In genomic region chr5:55344392-55344992, GRCh38 we compare ENCODE assay signal across 1 cellular context.
TF ChIP-seq lines count a peak whose summit lies in the region.

No MANE protein-coding gene starts in this region.

TF ChIP-seq in GM12878, 131 proteins besides CTCF, POLR2A, EP300 and RAD21 (continued from another document):
- TF ChIP-seq BCL3 (IDR thresholded peaks at IDR 0.05; ENCODE audit: borderline replicate concordance, insufficient read depth, low read depth, low read length, poor library complexity, severe bottlenecking), result no peak
- 0 out of 2 replicates have a peak, but pooled peaks have one; percentile 17 for TF ChIP-seq ZNF592 (IDR thresholded peaks at IDR 0.05)
- TF ChIP-seq SRF (IDR thresholded peaks at IDR 0.05; ENCODE audit: low read depth in 2 of 2, low read length in 2 of 2), result no peak
- TF ChIP-seq NBN (IDR thresholded peaks at IDR 0.05), result no peak
- TF ChIP-seq SMC3 (IDR thresholded peaks at IDR 0.05; ENCODE audit: borderline replicate concordance, low read length), result peak; percentile 70; the same call in 1 of the 2 replicates
- 0 out of 2 replicates have a peak, but pooled peaks have one; percentile 25 for TF ChIP-seq YY1 (IDR thresholded peaks at IDR 0.05; ENCODE audit: low read depth, low read length)
